ENCODE assay signal across 35 cellular contexts in genomic region chr6:20235041-20235440, GRCh38. TPM values are rescaled to one million over a fixed set of nuclear protein-coding genes. Genes with fewer than 3 reads are reported as not detected.
DNase-seq lines count a peak whose midpoint lies in the region; ATAC-seq, FAIRE-seq and TF ChIP-seq lines count a peak whose summit lies in the region.
"Had no signal": no experiment of that assay in that cellular context is flagged by ENCODE, and none has a peak within 500 bp of the region (broad histone marks: within the 10 kb centered on the region; RNA-seq: fewer than 3 reads in every experiment).

No MANE protein-coding gene starts in this region.

- no peaks in the 10 kb centered on the region for H3K79me2 ChIP-seq in K562 (ENCODE audit: control insufficient read depth, insufficient read depth, low read length)

- peak; percentile 52 for ATAC-seq in K562
- no peak for ATAC-seq in activated T-cell treated with anti-CD3 and anti-CD28 coated beads, Interleukin-2, amount 50 U/mL, for 4 hours
- no peak for ATAC-seq in left lung
- ATAC-seq: A549; CD8-positive, alpha-beta T cell had no signal

- H3K27me3 Mint-ChIP-seq in Caco-2 (ENCODE audit: insufficient read depth, unreplicated experiment) (no peaks in the 10 kb centered on the region), Calu3 (ENCODE audit: unreplicated experiment) (no peaks in the 10 kb centered on the region), type B pancreatic cell (no peaks in the 10 kb centered on the region)
- H3K27me3 Mint-ChIP-seq in activated T-cell treated with anti-CD3 and anti-CD28 coated beads, Interleukin-2, amount 50 U/mL, for 4 hours (ENCODE audit: low read depth) = no peaks in the 10 kb centered on the region
- H3K27me3 Mint-ChIP-seq: CD4-positive, alpha-beta memory T cell; CD4-positive, alpha-beta T cell; CD8-positive, alpha-beta memory T cell had no signal

- peak overlapping the region; percentile 45 for H3K27ac Mint-ChIP-seq in Caco-2 (ENCODE audit: unreplicated experiment)
- peak overlapping the region; percentile 87 for H3K27ac Mint-ChIP-seq in Calu3 (ENCODE audit: unreplicated experiment)
- peak overlapping the region; percentile 65 for H3K27ac Mint-ChIP-seq in type B pancreatic cell
- H3K27ac Mint-ChIP-seq: B cell; CD4-positive, alpha-beta T cell; CD4-positive, CD25-positive, alpha-beta regulatory T cell; CD8-positive, alpha-beta T cell had no signal

- H3K27ac ChIP-seq in K562 (ENCODE audit: extremely low read depth, low read depth, low read length) (no peak overlapping the region), left lung (no peak overlapping the region)
- H3K27ac ChIP-seq: 22Rv1; A549; BLaER1; BLaER1 treated with 17β-estradiol and CSF1 and Interleukin-3, amounts not matched to agents 10 nM and 100 nM; C4-2B had no signal

- no peak overlapping the region for H2AFZ ChIP-seq in K562 (ENCODE audit: low read depth, low read length)

- H3K4me3 ChIP-seq in Caco-2 (ENCODE audit: low read depth, low read length) = no peak overlapping the region
- no peak overlapping the region for H3K4me3 ChIP-seq in K562
- H3K4me3 ChIP-seq in left lung = no peak overlapping the region
- H3K4me3 ChIP-seq: A549; BLaER1; BLaER1 treated with 17β-estradiol and CSF1 and Interleukin-3, amounts not matched to agents 10 nM and 100 nM had no signal

- no peak for DNase-seq in Caco-2
- DNase-seq in Calu3 = no peak
- DNase-seq in K562 (ENCODE audit: extremely low read depth in 1 of 4, low spot score in 3 of 4) = peak in 1 of 4 experiments; percentile 37
- no peak for DNase-seq in type B pancreatic cell (ENCODE audit: extremely low spot score, unreplicated experiment)
- DNase-seq in activated T-cell treated with anti-CD3 and anti-CD28 coated beads, Interleukin-2, amount 50 U/mL, for 4 hours = no peak
- DNase-seq in left lung = no peak
- no peak for DNase-seq in effector CD8-positive, alpha-beta T cell (lab: John Stamatoyannopoulos, UW)
- no peak for DNase-seq in stimulated activated CD4-positive, alpha-beta T cell treated with anti-CD3 and anti-CD28 coated beads, Interleukin-2, amount 100 ng/mL, for 48 hours
- DNase-seq: 8988T; ACHN; AML-193; BE2C; C1 segment of cervical spinal cord; CD4-positive, alpha-beta memory T cell; CD4-positive, alpha-beta T cell; CD4-positive, CD25-positive, alpha-beta regulatory T cell; CD8-positive, alpha-beta memory T cell; CD8-positive, alpha-beta T cell; COR-L47; DMS 273 treated with DMSO at 0.1 percent for 48 hours; DMS153; DMS53; DMS79; DMS79 treated with DMSO at 0.1 percent for 48 hours; DND-41; EL had no signal

- H3K9ac ChIP-seq in K562 (ENCODE audit: insufficient read depth in 1 of 2, low read depth in 2 of 2, low read length in 2 of 2) = no peak overlapping the region
- H3K9ac ChIP-seq: BLaER1; BLaER1 treated with 17β-estradiol and CSF1 and Interleukin-3, amounts not matched to agents 10 nM and 100 nM had no signal

- H3K9me3 Mint-ChIP-seq in Caco-2 (ENCODE audit: unreplicated experiment) (no peaks in the 10 kb centered on the region), Calu3 (ENCODE audit: low read depth, unreplicated experiment) (no peaks in the 10 kb centered on the region), type B pancreatic cell (no peaks in the 10 kb centered on the region)
- H3K9me3 Mint-ChIP-seq in activated T-cell treated with anti-CD3 and anti-CD28 coated beads, Interleukin-2, amount 50 U/mL, for 4 hours = no peaks in the 10 kb centered on the region
- H3K9me3 Mint-ChIP-seq: CD4-positive, alpha-beta memory T cell; CD4-positive, alpha-beta T cell; CD4-positive, CD25-positive, alpha-beta regulatory T cell; CD8-positive, alpha-beta memory T cell; CD8-positive, alpha-beta T cell had no signal

- in situ Hi-C loops in K562 (cut with MboI) = no loop called here

- WGBS in K562 (ENCODE audit: insufficient coverage, low coverage, missing lambda C conversion rate) = 13% methylated on average over 3 of the region's 6 CpGs

- H4K20me1 ChIP-seq in K562 (replicated peaks; ENCODE audit: control insufficient read depth, insufficient read depth, low read length) = no peaks in the 10 kb centered on the region
- H4K20me1 ChIP-seq: BLaER1; BLaER1 treated with 17β-estradiol and CSF1 and Interleukin-3, amounts not matched to agents 10 nM and 100 nM had no signal

- intact Hi-C loops in Caco-2 (cut with micrococcal nuclease; ENCODE audit: unreplicated experiment) = no loop called here
- intact Hi-C loops in Calu3 (cut with micrococcal nuclease; ENCODE audit: unreplicated experiment) = no loop called here
- intact Hi-C loops in K562 (cut with micrococcal nuclease) = no loop called here
- intact Hi-C loops in left lung (cut with DNase I) = no loop called here

- H3K4me3 Mint-ChIP-seq in Caco-2 (ENCODE audit: unreplicated experiment) = no peak overlapping the region
- H3K4me3 Mint-ChIP-seq in Calu3 (ENCODE audit: low read depth, unreplicated experiment) = no peak overlapping the region
- no peak overlapping the region for H3K4me3 Mint-ChIP-seq in type B pancreatic cell
- H3K4me3 Mint-ChIP-seq in activated T-cell treated with anti-CD3 and anti-CD28 coated beads, Interleukin-2, amount 50 U/mL, for 4 hours = no peak overlapping the region
- H3K4me3 Mint-ChIP-seq: B cell; CD14-positive monocyte; CD4-positive, alpha-beta memory T cell; CD4-positive, alpha-beta T cell; CD4-positive, CD25-positive, alpha-beta regulatory T cell; CD8-positive, alpha-beta T cell had no signal

- H3K9me1 ChIP-seq in K562 (ENCODE audit: control insufficient read depth, insufficient read depth, low read length) = no peaks in the 10 kb centered on the region

- H3K36me3 Mint-ChIP-seq in Caco-2 (ENCODE audit: insufficient read depth, unreplicated experiment) (no peaks in the 10 kb centered on the region), Calu3 (ENCODE audit: insufficient read depth, unreplicated experiment) (peaks cover 16% of the 10 kb centered on the region), type B pancreatic cell (no peaks in the 10 kb centered on the region)
- no peaks in the 10 kb centered on the region for H3K36me3 Mint-ChIP-seq in activated T-cell treated with anti-CD3 and anti-CD28 coated beads, Interleukin-2, amount 50 U/mL, for 4 hours (ENCODE audit: insufficient read depth)
- H3K36me3 Mint-ChIP-seq: CD14-positive monocyte; CD4-positive, alpha-beta memory T cell; CD4-positive, CD25-positive, alpha-beta regulatory T cell; CD8-positive, alpha-beta memory T cell; CD8-positive, alpha-beta T cell had no signal

- BruUV-seq in Caco-2 (replicated peaks; lab: Mats Ljungman, UMichigan) (no TSS peak), Calu3 (replicated peaks; lab: Mats Ljungman, UMichigan) (no TSS peak), K562 (replicated peaks; lab: Mats Ljungman, UMichigan) (no TSS peak)

- TF ChIP-seq RAD21 in K562 (CRISPR knock-in tag; conservative IDR thresholded peaks at IDR 0.05 in 1 of 2, IDR thresholded peaks at IDR 0.05 in 1 of 2) = no peak

- TF ChIP-seq POLR2A in K562 (conservative IDR thresholded peaks at IDR 0.05) = no peak

- H3K4me2 ChIP-seq in K562 (ENCODE audit: insufficient read depth, low read length) = 0 out of 2 replicates have a peak overlapping the region, but pooled peaks have one; percentile 7
- H3K4me2 ChIP-seq: A549; BLaER1; BLaER1 treated with 17β-estradiol and CSF1 and Interleukin-3, amounts not matched to agents 10 nM and 100 nM had no signal

- H3K36me3 ChIP-seq in Caco-2 (ENCODE audit: control insufficient read depth, insufficient read depth, low read length) (no peaks in the 10 kb centered on the region), K562 (ENCODE audit: control insufficient read depth, insufficient read depth, low read length) (no peaks in the 10 kb centered on the region), left lung (no peaks in the 10 kb centered on the region)
- H3K36me3 ChIP-seq: BE2C; BLaER1; BLaER1 treated with 17β-estradiol and CSF1 and Interleukin-3, amounts not matched to agents 10 nM and 100 nM had no signal

- H3K4me1 Mint-ChIP-seq in Caco-2 (ENCODE audit: low read depth, unreplicated experiment) = peaks cover 7% of the 10 kb centered on the region
- H3K4me1 Mint-ChIP-seq in Calu3 (ENCODE audit: low read depth, unreplicated experiment) = peaks cover 50% of the 10 kb centered on the region
- H3K4me1 Mint-ChIP-seq in type B pancreatic cell (ENCODE audit: unreplicated experiment) = peaks cover 10% of the 10 kb centered on the region
- H3K4me1 Mint-ChIP-seq in activated T-cell treated with anti-CD3 and anti-CD28 coated beads, Interleukin-2, amount 50 U/mL, for 4 hours (ENCODE audit: low read depth) = peaks cover 14% of the 10 kb centered on the region
- H3K4me1 Mint-ChIP-seq: B cell had no signal

- no peaks in the 10 kb centered on the region for H3K9me3 ChIP-seq in Caco-2
- no peaks in the 10 kb centered on the region for H3K9me3 ChIP-seq in K562 (replicated peaks; ENCODE audit: control insufficient read depth, insufficient read depth, low read depth, low read length)
- no peaks in the 10 kb centered on the region for H3K9me3 ChIP-seq in left lung
- H3K9me3 ChIP-seq: A549, BE2C had no signal

- CTCF ChIA-PET in Caco-2 (lab: Charles Lee) (no interaction called here), Calu3 (lab: Charles Lee) (no interaction called here), K562 (lab: Yijun Ruan, JAX; ENCODE audit: low intra/inter-chr PET ratio) (no interaction called here)

- FAIRE-seq in K562 (lab: Jason Lieb, UNC) = no peak
- FAIRE-seq: A204.1, A549, D721Med had no signal

- POLR2A ChIA-PET in Caco-2 (lab: Charles Lee) = no interaction called here
- POLR2A ChIA-PET in K562 (lab: Yijun Ruan, JAX) = interaction anchor here (3.2 kb wide), 1 partner anchor 22 kb away, joined by 11 read pairs; the partner anchor contains the start of gene MBOAT1

- TF ChIP-seq EP300 in K562 (IDR thresholded peaks at IDR 0.05; ENCODE audit: low read length) = no peak

- H3K4me1 ChIP-seq in Caco-2 (peaks cover 28% of the 10 kb centered on the region), K562 (replicated peaks in 1 of 2; ENCODE audit: control insufficient read depth in 2 of 2, insufficient read depth in 2 of 2, low read length in 2 of 2) (peaks cover 0 to 10% of the 10 kb centered on the region in 2 experiments; a peak in 3 of 5 replicates), left lung (no peaks in the 10 kb centered on the region)
- H3K4me1 ChIP-seq: A549; BE2C; BLaER1; BLaER1 treated with 17β-estradiol and CSF1 and Interleukin-3, amounts not matched to agents 10 nM and 100 nM had no signal

- H3K27me3 ChIP-seq in Caco-2 (replicated peaks; ENCODE audit: control insufficient read depth, insufficient read depth, low read length) = no peaks in the 10 kb centered on the region
- no peaks in the 10 kb centered on the region for H3K27me3 ChIP-seq in K562 (ENCODE audit: control insufficient read depth in 2 of 2, insufficient read depth in 2 of 2, low read length in 2 of 2)
- H3K27me3 ChIP-seq in left lung = no peaks in the 10 kb centered on the region
- H3K27me3 ChIP-seq: BLaER1; BLaER1 treated with 17β-estradiol and CSF1 and Interleukin-3, amounts not matched to agents 10 nM and 100 nM had no signal

- TF ChIP-seq CTCF in Caco-2 (IDR thresholded peaks at IDR 0.05; ENCODE audit: insufficient read depth in 1 of 2, low read depth in 1 of 2, low read length in 1 of 2, severe bottlenecking in 1 of 2, unreplicated experiment in 1 of 2) (no peak), Calu3 (IDR thresholded peaks at IDR 0.05; ENCODE audit: unreplicated experiment) (no peak), K562 (IDR thresholded peaks at IDR 0.05 in 2 of 3, conservative IDR thresholded peaks at IDR 0.05 in 1 of 3; ENCODE audit: insufficient read depth in 2 of 3, low read depth in 1 of 3, low read length in 3 of 3) (no peak), type B pancreatic cell (conservative IDR thresholded peaks at IDR 0.05) (no peak), left lung (IDR thresholded peaks at IDR 0.05) (no peak)

RNA-seq across cellular contexts. Expression of gene MBOAT1, which starts 22.8 kb away (rescaled TPM):
- 6.8 and 7.3 TPM in 2 replicates for total RNA-seq in Caco-2 (2022)
- total RNA-seq in Calu3 (2022) = 39.9 and 47.8 TPM in 2 replicates
- 21.3 and 23.7 TPM in 2 replicates for total RNA-seq in K562 (2011; cell fraction: chromatin; rRNA removed; ENCODE audit: low replicate concordance)
- 16.7 and 20.0 TPM in 2 replicates for total RNA-seq in K562 (2011; cell fraction: nucleolus; rRNA removed)
- 23.1 and 26.4 TPM in 2 replicates for total RNA-seq in K562 (2011; cell fraction: nucleoplasm; rRNA removed)
- total RNA-seq in K562 (2014; rRNA removed) = 8.8 and 10.0 TPM in 2 replicates
- total RNA-seq in K562 (2014; rRNA removed; fragmentation: Illumina TruSeq; extraction: Trizol) = 15.2 and 16.0 TPM in 2 replicates
- 14.9 and 15.1 TPM in 2 replicates for total RNA-seq in K562 (2015; rRNA removed; fragmentation: Illumina TruSeq; extraction: Trizol)
- 13.9 and 16.5 TPM in 2 replicates for total RNA-seq in K562 (2021)
- 10.3 and 11.0 TPM in 2 replicates for polyA plus RNA-seq in K562 (2011; rRNA removed)
- polyA plus RNA-seq in K562 (2011; cell fraction: cytosol; rRNA removed) = 5.5 and 9.5 TPM in 2 replicates
- polyA plus RNA-seq in K562 (2011; cell fraction: nucleus; rRNA removed) = 22.9 and 25.9 TPM in 2 replicates
- 10.1 and 17.6 TPM in 2 replicates for polyA plus RNA-seq in K562 (2012)
- polyA plus RNA-seq in K562 (2014; fragmentation: Illumina TruSeq; extraction: Trizol) = 9.6 and 10.3 TPM in 2 replicates
- polyA plus RNA-seq in K562 (2014; fragmentation: Nextera tagmentation; extraction: Ambion mirVana) = under 1 TPM; 0.13 to 0.39 TPM
- polyA plus RNA-seq in K562 (2014; rRNA removed) = 5.2 and 5.7 TPM in 2 replicates
- 22.1 and 24.6 TPM in 2 replicates for polyA minus RNA-seq in K562 (2011; rRNA and poly(A)+ RNA removed)
- polyA minus RNA-seq in K562 (2011; cell fraction: cytosol; rRNA and poly(A)+ RNA removed) = 11.5 and 12.0 TPM in 2 replicates
- polyA minus RNA-seq in K562 (2011; cell fraction: nucleus; rRNA and poly(A)+ RNA removed) = 12.0 and 16.4 TPM in 2 replicates
- 83.3 and 116 TPM in 2 replicates for total RNA-seq in type B pancreatic cell (ENCODE audit: low replicate concordance)
- 1 to 10 TPM; 2.2 to 5.1 (median 4.4) TPM for total RNA-seq in activated T-cell treated with anti-CD3 and anti-CD28 coated beads, Interleukin-2, amount 50 U/mL, for 4 hours
- total RNA-seq in left lung = 10 to 100 TPM; 15.8 to 20.7 TPM
